16 cellular contexts compared by ENCODE assay signal in the genomic region with DNA sequence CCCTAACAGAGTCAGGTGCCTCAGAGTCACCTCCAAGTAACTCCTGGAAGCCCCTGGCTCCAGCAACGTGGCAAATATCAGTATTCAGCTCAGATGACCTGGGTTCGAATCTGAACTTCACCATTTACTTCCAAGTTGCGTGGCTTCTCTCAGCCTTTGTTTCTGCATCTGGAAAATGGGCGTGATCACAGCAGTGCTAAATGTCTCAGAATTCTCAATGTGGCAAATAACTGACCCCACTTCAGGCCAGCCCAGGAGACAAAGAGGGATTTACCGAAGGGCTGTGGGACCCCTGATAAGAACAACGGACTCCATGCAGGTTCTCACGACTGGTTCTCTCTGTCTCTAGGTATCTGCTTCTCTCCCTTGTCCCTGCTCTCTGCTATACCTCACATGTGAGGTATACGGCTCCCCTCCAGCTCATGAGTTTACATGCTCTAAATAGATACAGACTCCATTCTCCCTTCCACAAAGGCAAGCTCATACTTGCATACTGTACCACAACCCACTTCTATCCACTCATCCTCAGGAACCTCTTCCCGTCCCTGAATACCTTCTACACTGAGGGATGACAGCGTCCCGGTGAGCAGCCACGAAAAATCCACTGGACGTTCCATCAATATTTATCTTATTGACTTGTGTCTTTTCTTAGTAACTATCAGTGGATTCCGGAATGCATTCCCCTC.
DNase-seq lines count a peak whose midpoint lies in the region; ATAC-seq, FAIRE-seq and TF ChIP-seq lines count a peak whose summit lies in the region.
"Had no signal": no experiment of that assay in that cellular context is flagged by ENCODE, and none has a peak within 500 bp of the region (broad histone marks: within the 10 kb centered on the region; RNA-seq: fewer than 3 reads in every experiment).

No MANE protein-coding gene starts in this region.

- H4K20me1 ChIP-seq in mammary epithelial cell (ENCODE audit: insufficient read depth, low read length) (no peaks in the 10 kb centered on the region), K562 (replicated peaks; ENCODE audit: control insufficient read depth, insufficient read depth, low read length) (no peaks in the 10 kb centered on the region), HepG2 (ENCODE audit: insufficient read depth, low read length) (no peaks in the 10 kb centered on the region)

- H3K4me2 ChIP-seq in mammary epithelial cell (ENCODE audit: insufficient read depth, low read depth, low read length) = peak overlapping the region; percentile 25
- H3K4me2 ChIP-seq in K562 (ENCODE audit: insufficient read depth, low read length) = no peak overlapping the region
- H3K4me2 ChIP-seq in HepG2 (ENCODE audit: low read depth, low read length) = no peak overlapping the region

- intact Hi-C loops in mammary epithelial cell (cut with micrococcal nuclease) = no loop called here
- intact Hi-C loops in breast epithelium (cut with DNase I; ENCODE audit: low total_unique reads) = no loop called here
- intact Hi-C loops in K562 (cut with micrococcal nuclease) = no loop called here
- intact Hi-C loops in HepG2 (cut with micrococcal nuclease; ENCODE audit: unreplicated experiment) = no loop called here

- no peaks in the 10 kb centered on the region for H3K36me3 ChIP-seq in mammary epithelial cell (ENCODE audit: insufficient read depth, low read length)
- H3K36me3 ChIP-seq in breast epithelium = no peaks in the 10 kb centered on the region
- no peaks in the 10 kb centered on the region for H3K36me3 ChIP-seq in K562 (ENCODE audit: control insufficient read depth, insufficient read depth, low read length)
- H3K36me3 ChIP-seq in HepG2 (replicated peaks in 1 of 2; ENCODE audit: control insufficient read depth in 1 of 2, insufficient read depth in 2 of 2, low read length in 2 of 2) = no peaks in the 10 kb centered on the region
- H3K36me3 ChIP-seq: Peyer's patch had no signal

- 59% methylated on average over 14 of the region's 14 CpGs for WGBS in mammary epithelial cell (ENCODE audit: low coverage, missing lambda C conversion rate)
- 5% methylated on average over 14 of the region's 14 CpGs for WGBS in K562 (ENCODE audit: insufficient coverage, low coverage, missing lambda C conversion rate)
- WGBS in HepG2 (ENCODE audit: low lambda C conversion rate) = 88% methylated on average over 14 of the region's 14 CpGs

- H3K4me3 ChIP-seq in mammary epithelial cell (replicated peaks in 1 of 3; ENCODE audit: insufficient read depth in 1 of 3, low read depth in 2 of 3, low read length in 3 of 3) (no peak overlapping the region), breast epithelium (no peak overlapping the region), K562 (no peak overlapping the region), HepG2 (replicated peaks in 1 of 3; ENCODE audit: insufficient read depth in 1 of 3, low read depth in 2 of 3, low read length in 3 of 3) (no peak overlapping the region)
- H3K4me3 ChIP-seq: Peyer's patch had no signal

- H3K9ac ChIP-seq in mammary epithelial cell (ENCODE audit: insufficient read depth, low read length) = no peak overlapping the region
- H3K9ac ChIP-seq in K562 (ENCODE audit: insufficient read depth in 1 of 2, low read depth in 2 of 2, low read length in 2 of 2) = no peak overlapping the region
- no peak overlapping the region for H3K9ac ChIP-seq in HepG2 (ENCODE audit: insufficient read depth, low read depth, low read length)

- no peak for TF ChIP-seq POLR2A in breast epithelium (IDR thresholded peaks at IDR 0.05)
- no peak for TF ChIP-seq POLR2A in K562 (conservative IDR thresholded peaks at IDR 0.05)
- no peak for TF ChIP-seq POLR2A in HepG2 (IDR thresholded peaks at IDR 0.05; ENCODE audit: insufficient read depth in 1 of 2, low read depth in 2 of 2, low read length in 2 of 2)

- no peaks in the 10 kb centered on the region for H3K9me1 ChIP-seq in K562 (ENCODE audit: control insufficient read depth, insufficient read depth, low read length)

- H3K27me3 ChIP-seq in mammary epithelial cell (ENCODE audit: insufficient read depth, low read length) (no peaks in the 10 kb centered on the region), breast epithelium (no peaks in the 10 kb centered on the region), K562 (ENCODE audit: control insufficient read depth in 2 of 2, insufficient read depth in 2 of 2, low read length in 2 of 2) (peaks cover 0 to 12% of the 10 kb centered on the region in 2 experiments; a peak in 2 of 5 replicates), HepG2 (ENCODE audit: control insufficient read depth in 1 of 2, insufficient read depth in 2 of 2, low read length in 2 of 2) (no peaks in the 10 kb centered on the region)
- H3K27me3 ChIP-seq: Peyer's patch had no signal

- no TSS peak for BruUV-seq in mammary epithelial cell (replicated peaks; lab: Mats Ljungman, UMichigan)
- BruUV-seq in K562 (replicated peaks; lab: Mats Ljungman, UMichigan) = no TSS peak
- no TSS peak for BruUV-seq in HepG2 (replicated peaks; lab: Mats Ljungman, UMichigan)

- TF ChIP-seq CTCF in mammary epithelial cell (conservative IDR thresholded peaks at IDR 0.05 in 1 of 2, IDR thresholded peaks at IDR 0.05 in 1 of 2; ENCODE audit: extremely low read depth in 1 of 2, insufficient read depth in 1 of 2, low read depth in 1 of 2, low read length in 2 of 2) (no peak), breast epithelium (IDR thresholded peaks at IDR 0.05) (no peak), K562 (IDR thresholded peaks at IDR 0.05 in 2 of 3, conservative IDR thresholded peaks at IDR 0.05 in 1 of 3; ENCODE audit: insufficient read depth in 2 of 3, low read depth in 1 of 3, low read length in 3 of 3) (no peak), HepG2 (CRISPR knock-in tag; IDR thresholded peaks at IDR 0.05) (no peak)

- peak; percentile 69 for DNase-seq in mammary epithelial cell
- DNase-seq in breast epithelium (ENCODE audit: low spot score in 2 of 2) = no peak
- no peak for DNase-seq in K562 (ENCODE audit: extremely low read depth in 1 of 4, low spot score in 3 of 4)
- DNase-seq in HepG2 (ENCODE audit: low spot score) = no peak
- no peak for DNase-seq in LoVo (ENCODE audit: low spot score)
- no peak for DNase-seq in NCI-H774 (lab: John Stamatoyannopoulos, UW)
- DNase-seq in AML-193 (lab: John Stamatoyannopoulos, UW) = no peak
- DNase-seq in caudate nucleus (lab: John Stamatoyannopoulos, UW) = no peak
- DNase-seq: CD8-positive, alpha-beta memory T cell; NCI-H1417 treated with DMSO at 0.1 percent for 48 hours; NCI-H1930; NCI-H446 treated with DMSO at 0.1 percent for 48 hours; NCI-H69; Right ventricle myocardium superior had no signal

- dilution Hi-C loops in mammary epithelial cell (cut with HindIII; ENCODE audit: low sequenced_read_pairs) = no loop called here

- H3K9me3 ChIP-seq in mammary epithelial cell (replicated peaks; ENCODE audit: insufficient read depth, low read length) (peaks cover 23% of the 10 kb centered on the region), breast epithelium (no peaks in the 10 kb centered on the region), K562 (replicated peaks; ENCODE audit: control insufficient read depth, insufficient read depth, low read depth, low read length) (no peaks in the 10 kb centered on the region), HepG2 (ENCODE audit: low read length) (peaks cover 9% of the 10 kb centered on the region)

- no peak overlapping the region for H3K27ac ChIP-seq in mammary epithelial cell (ENCODE audit: insufficient read depth, low read depth, low read length)
- H3K27ac ChIP-seq in breast epithelium = peak overlapping the region in 1 of 2 donors; percentile 82
- H3K27ac ChIP-seq in K562 (ENCODE audit: extremely low read depth, low read depth, low read length) = no peak overlapping the region
- no peak overlapping the region for H3K27ac ChIP-seq in HepG2 (ENCODE audit: extremely low read length, insufficient read depth, low read length)
- no peak overlapping the region for H3K27ac ChIP-seq in caudate nucleus (ENCODE audit: low read depth, low read length)

- in situ Hi-C loops in mammary epithelial cell (cut with MboI; ENCODE audit: low sequenced_read_pairs in 2 of 2) (loop anchor here (10.0 to 25.0 kb wide), 2 partner anchors 60 to 197 kb away; a partner anchor contains a TSS), K562 (cut with MboI) (no loop called here), HepG2 (cut with HindIII; ENCODE audit: extremely low pct_ligation_motif_present, low pct_unique_long_range_greater_than_20kb) (loop anchor here (5.0 kb wide), 1 partner anchor 202 kb away; a partner anchor contains a TSS)

- no peak for TF ChIP-seq RAD21 in K562 (CRISPR knock-in tag; conservative IDR thresholded peaks at IDR 0.05 in 1 of 2, IDR thresholded peaks at IDR 0.05 in 1 of 2)
- no peak for TF ChIP-seq RAD21 in HepG2 (CRISPR knock-in tag; IDR thresholded peaks at IDR 0.05)

- H3K79me2 ChIP-seq in mammary epithelial cell (ENCODE audit: insufficient read depth, low read length) = no peaks in the 10 kb centered on the region
- H3K79me2 ChIP-seq in K562 (ENCODE audit: control insufficient read depth, insufficient read depth, low read length) = no peaks in the 10 kb centered on the region
- peaks cover 3% of the 10 kb centered on the region for H3K79me2 ChIP-seq in HepG2 (ENCODE audit: insufficient read depth, low read length)

- H3K4me1 ChIP-seq in mammary epithelial cell (ENCODE audit: insufficient read depth, low read length) (peaks cover 31% of the 10 kb centered on the region), breast epithelium (peaks cover 4 to 6% of the 10 kb centered on the region in 2 donors), K562 (replicated peaks in 1 of 2; ENCODE audit: control insufficient read depth in 2 of 2, insufficient read depth in 2 of 2, low read length in 2 of 2) (peaks cover 0 to 8% of the 10 kb centered on the region in 2 experiments; a peak in 2 of 5 replicates), HepG2 (ENCODE audit: insufficient read depth, low read length) (peaks cover 94% of the 10 kb centered on the region)

- TF ChIP-seq EP300 in K562 (IDR thresholded peaks at IDR 0.05; ENCODE audit: low read length) (no peak), HepG2 (IDR thresholded peaks at IDR 0.05; ENCODE audit: low read depth in 2 of 2, low read length in 2 of 2) (no peak), HepG2 (CRISPR knock-in tag; IDR thresholded peaks at IDR 0.05; ENCODE audit: borderline replicate concordance) (no peak)

- FAIRE-seq in K562 (lab: Jason Lieb, UNC) (no peak), HepG2 (lab: Jason Lieb, UNC) (no peak)
- FAIRE-seq: D721Med had no signal

- H2AFZ ChIP-seq in mammary epithelial cell (ENCODE audit: low read depth, low read length) = peak overlapping the region; percentile 54
- H2AFZ ChIP-seq in K562 (ENCODE audit: low read depth, low read length) = no peak overlapping the region
- H2AFZ ChIP-seq in HepG2 (ENCODE audit: low read length) = no peak overlapping the region

- ATAC-seq in K562 (no peak), HepG2 (no peak)

- CTCF ChIA-PET in mammary epithelial cell (lab: Charles Lee; ENCODE audit: low non-redundant PET) (no interaction called here), K562 (lab: Yijun Ruan, JAX; ENCODE audit: low intra/inter-chr PET ratio) (no interaction called here), HepG2 (lab: Yijun Ruan, JAX; ENCODE audit: low intra/inter-chr PET ratio, low total read pairs) (no interaction called here)

- POLR2A ChIA-PET in K562 (lab: Yijun Ruan, JAX) = interaction anchor here (0.9 to 1.0 kb wide), 2 partner anchors 9 to 120 kb away, joined by 3 to 4 read pairs; no protein-coding TSS in a partner anchor
- POLR2A ChIA-PET in HepG2 (lab: Yijun Ruan, JAX) = interaction anchor here (1.8 to 21.6 kb wide), 6 partner anchors 8 to 202 kb away, joined by 11 to 724 read pairs (median 25); a partner anchor contains a TSS
